Comparison of ENCODE assay signal across 1 cellular context in the genomic region with DNA sequence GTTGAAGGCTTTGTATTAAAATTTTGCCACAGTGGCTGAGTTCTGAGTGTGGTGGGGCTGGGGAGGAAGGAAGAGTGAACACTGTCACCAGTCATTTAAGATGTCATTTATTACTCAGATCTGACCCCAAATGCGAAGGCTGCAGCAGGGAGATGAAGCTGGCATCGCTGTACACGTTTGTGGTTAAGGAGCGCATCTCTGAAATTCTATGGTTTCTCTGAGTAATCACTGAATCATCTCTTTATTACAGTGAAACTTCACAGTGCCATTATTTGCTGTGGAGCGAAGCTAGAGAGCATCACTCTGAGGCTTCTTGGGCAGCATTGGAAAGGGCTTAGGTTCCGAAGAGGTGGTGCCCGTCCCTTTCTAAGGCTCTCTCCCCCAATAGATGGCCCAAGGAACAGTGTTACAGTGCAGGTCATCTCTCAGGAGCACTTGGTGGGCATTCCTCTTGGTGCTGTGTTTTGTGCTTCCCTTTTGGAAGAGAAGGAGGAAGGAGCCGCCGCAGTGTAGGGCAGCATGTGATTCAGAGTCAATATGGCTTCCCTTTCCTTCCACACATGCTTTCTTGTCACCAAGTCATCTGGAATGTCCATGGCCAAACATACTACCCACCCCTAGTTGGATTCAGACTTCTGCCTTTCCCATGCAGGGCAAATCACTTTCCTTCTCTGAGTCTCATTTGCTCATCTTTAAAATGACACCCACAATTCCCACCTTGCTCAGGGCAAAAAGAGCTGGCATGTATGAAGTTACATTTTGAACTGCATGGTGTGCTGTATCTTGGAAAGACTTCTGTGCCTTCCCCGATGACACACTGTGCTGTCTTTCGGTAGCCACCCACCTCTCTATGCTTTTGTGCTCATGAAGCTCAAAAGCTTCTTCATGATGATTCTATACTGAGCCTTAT.
A peak's percentile ranks its signal among the peaks of the same experiment; 100 is the strongest.
TF ChIP-seq lines count a peak whose summit lies in the region.

No MANE protein-coding gene starts in this region.

TF ChIP-seq in SK-N-SH treated with all-trans-retinoic acid at 6 μM for 48 hours, 23 proteins besides CTCF, POLR2A, EP300 and RAD21 (continued from another document):
- TF ChIP-seq, protein P1, sequence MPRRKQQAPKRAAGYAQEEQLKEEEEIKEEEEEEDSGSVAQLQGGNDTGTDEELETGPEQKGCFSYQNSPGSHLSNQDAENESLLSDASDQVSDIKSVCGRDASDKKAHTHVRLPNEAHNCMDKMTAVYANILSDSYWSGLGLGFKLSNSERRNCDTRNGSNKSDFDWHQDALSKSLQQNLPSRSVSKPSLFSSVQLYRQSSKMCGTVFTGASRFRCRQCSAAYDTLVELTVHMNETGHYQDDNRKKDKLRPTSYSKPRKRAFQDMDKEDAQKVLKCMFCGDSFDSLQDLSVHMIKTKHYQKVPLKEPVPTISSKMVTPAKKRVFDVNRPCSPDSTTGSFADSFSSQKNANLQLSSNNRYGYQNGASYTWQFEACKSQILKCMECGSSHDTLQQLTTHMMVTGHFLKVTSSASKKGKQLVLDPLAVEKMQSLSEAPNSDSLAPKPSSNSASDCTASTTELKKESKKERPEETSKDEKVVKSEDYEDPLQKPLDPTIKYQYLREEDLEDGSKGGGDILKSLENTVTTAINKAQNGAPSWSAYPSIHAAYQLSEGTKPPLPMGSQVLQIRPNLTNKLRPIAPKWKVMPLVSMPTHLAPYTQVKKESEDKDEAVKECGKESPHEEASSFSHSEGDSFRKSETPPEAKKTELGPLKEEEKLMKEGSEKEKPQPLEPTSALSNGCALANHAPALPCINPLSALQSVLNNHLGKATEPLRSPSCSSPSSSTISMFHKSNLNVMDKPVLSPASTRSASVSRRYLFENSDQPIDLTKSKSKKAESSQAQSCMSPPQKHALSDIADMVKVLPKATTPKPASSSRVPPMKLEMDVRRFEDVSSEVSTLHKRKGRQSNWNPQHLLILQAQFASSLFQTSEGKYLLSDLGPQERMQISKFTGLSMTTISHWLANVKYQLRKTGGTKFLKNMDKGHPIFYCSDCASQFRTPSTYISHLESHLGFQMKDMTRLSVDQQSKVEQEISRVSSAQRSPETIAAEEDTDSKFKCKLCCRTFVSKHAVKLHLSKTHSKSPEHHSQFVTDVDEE (CRISPR knock-in tag; IDR thresholded peaks at IDR 0.05): no peak
- TF ChIP-seq PPARA (CRISPR knock-in tag; IDR thresholded peaks at IDR 0.05; ENCODE audit: borderline replicate concordance): no peak
- TF ChIP-seq ARNTL (CRISPR knock-in tag; IDR thresholded peaks at IDR 0.05; ENCODE audit: borderline replicate concordance, low read depth): no peak
- TF ChIP-seq ISL1 (CRISPR knock-in tag; IDR thresholded peaks at IDR 0.05): no peak
- peak; percentile 94 for TF ChIP-seq CSDC2 (CRISPR knock-in tag; IDR thresholded peaks at IDR 0.05)
